ENCODE assay signal across 21 cellular contexts in genomic region chr12:28776913-28777312, GRCh38.
DNase-seq lines count a peak whose midpoint lies in the region; ATAC-seq and TF ChIP-seq lines count a peak whose summit lies in the region.
"Had no signal": no experiment of that assay in that cellular context is flagged by ENCODE, and none has a peak within 500 bp of the region (broad histone marks: within the 10 kb centered on the region; RNA-seq: fewer than 3 reads in every experiment).

No MANE protein-coding gene starts in this region.

- CTCF ChIA-PET in HEK293T (lab: Yijun Ruan, JAX): no interaction called here

- H3K4me1 ChIP-seq in neuron (ENCODE audit: insufficient read depth, low read length): peaks cover 10% of the 10 kb centered on the region

- POLR2A ChIA-PET in HEK293T (lab: Yijun Ruan, JAX): no interaction called here

- no peaks in the 10 kb centered on the region for H3K27me3 ChIP-seq in neuron (ENCODE audit: insufficient read depth, low read length)
- H3K27me3 ChIP-seq: SJCRH30 had no signal

- no peaks in the 10 kb centered on the region for H3K9me3 ChIP-seq in neuron (ENCODE audit: low read length)
- H3K9me3 ChIP-seq: SJCRH30 had no signal

- no peak overlapping the region for H3K4me3 ChIP-seq in neuron (ENCODE audit: low read length)
- H3K4me3 ChIP-seq: PC-9, SJCRH30 had no signal

- ATAC-seq in GM19351 (IDR thresholded peaks at IDR 0.05; ENCODE audit: unreplicated experiment) (no peak), GM21528 (IDR thresholded peaks at IDR 0.05; ENCODE audit: low FRiP score, unreplicated experiment) (no peak)
- ATAC-seq: HCT116, Right ventricle myocardium inferior had no signal

- peak overlapping the region; percentile 14 for H2AFZ ChIP-seq in neuron (ENCODE audit: low read depth, low read length)
- H2AFZ ChIP-seq: PC-9 had no signal

- H3K36me3 ChIP-seq in neuron (ENCODE audit: insufficient read depth, low read length): no peaks in the 10 kb centered on the region
- H3K36me3 ChIP-seq: SJCRH30 had no signal

- peak; percentile 33 for DNase-seq in DMS153 treated with DMSO at 0.1 percent for 48 hours (lab: John Stamatoyannopoulos, UW; ENCODE audit: unreplicated experiment)
- DNase-seq in HEK293T (ENCODE audit: extremely low spot score): no peak
- peak; percentile 34 for DNase-seq in NCI-H526 treated with DMSO at 0.1 percent for 48 hours (lab: John Stamatoyannopoulos, UW)
- no peak for DNase-seq in inferior parietal cortex (ENCODE audit: extremely low spot score)
- DNase-seq: C1 segment of cervical spinal cord; CD4-positive, alpha-beta memory T cell; Karpas-422; NCI-H1105; NCI-H2029; NCI-H2171; NCI-H226; NCI-H510A; NCI-H748 treated with DMSO at 0.1 percent for 48 hours; PC-9; SJCRH30; T-helper 1 cell had no signal

TF ChIP-seq in HEK293T, 16 proteins besides CTCF, POLR2A, EP300 and RAD21:
- peak; percentile 9; the same call in 1 of the 2 replicates for TF ChIP-seq PKNOX1 (IDR thresholded peaks at IDR 0.05)
- TF ChIP-seq NFRKB (IDR thresholded peaks at IDR 0.05): no peak
TF ChIP-seq in HEK293T: peak in this region for 1.

Comparison
In these comparisons a context has a peak if more than half of its experiments do, and no peak if none do; other contexts are left out.
1. DNase-seq: peak in DMS153 treated with DMSO at 0.1 percent for 48 hours (single experiment) and NCI-H526 treated with DMSO at 0.1 percent for 48 hours (single experiment); none in HEK293T (single experiment) and inferior parietal cortex (single experiment).